ENCODE assay signal across 7 cellular contexts in the genomic region with DNA sequence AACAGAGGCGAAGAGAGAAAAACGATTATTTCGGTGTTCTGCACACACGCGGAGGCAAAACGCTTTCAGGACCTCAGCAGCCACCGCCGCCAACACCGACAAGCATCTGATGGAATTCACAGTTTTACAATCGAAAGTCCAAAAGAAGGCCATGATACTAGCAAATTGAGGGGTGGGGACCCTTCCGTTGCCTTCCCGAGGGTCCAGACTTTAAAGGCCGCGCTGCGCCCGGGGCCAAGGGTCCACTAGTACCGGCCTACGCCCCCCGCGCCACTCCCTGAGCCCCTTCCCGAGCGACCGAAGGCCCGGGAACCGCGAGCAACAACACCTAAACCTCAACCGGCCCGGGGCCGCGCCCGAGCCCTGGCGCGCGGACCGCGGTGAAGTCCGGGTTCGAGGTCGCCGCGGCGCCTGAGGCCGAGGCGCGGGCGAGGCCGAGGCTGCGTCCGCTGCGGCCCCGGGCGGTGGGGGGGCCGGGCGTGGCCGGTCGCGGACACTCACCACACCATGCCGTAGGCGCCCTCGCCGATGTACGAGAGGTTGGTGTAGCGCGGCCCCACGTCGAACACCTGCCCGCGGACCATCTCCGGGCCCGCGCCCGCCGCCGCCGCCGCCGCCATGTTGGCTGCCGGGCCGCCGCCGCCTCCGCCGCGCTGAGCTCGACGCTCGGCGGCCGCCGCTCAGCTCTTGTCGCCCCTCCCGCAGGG.
DNase-seq lines count a peak whose midpoint lies in the region; ATAC-seq and TF ChIP-seq lines count a peak whose summit lies in the region.

No MANE protein-coding gene starts in this region.

- H3K36me3 Mint-ChIP-seq in memory B cell = peaks cover 5% of the 10 kb centered on the region

- peaks cover 3% of the 10 kb centered on the region for H3K9me3 Mint-ChIP-seq in memory B cell

- peaks cover 35% of the 10 kb centered on the region for H3K4me1 Mint-ChIP-seq in memory B cell

- H3K27ac ChIP-seq in coronary artery (peak overlapping the region; percentile 86 to 98), stomach smooth muscle (ENCODE audit: low read length) (peak overlapping the region; percentile 53)

- peak overlapping the region; percentile 96 for H3K4me3 Mint-ChIP-seq in memory B cell

- peak; percentile 2 for ATAC-seq in GM18870 (IDR thresholded peaks at IDR 0.05; ENCODE audit: unreplicated experiment)
- peak; percentile 19 for ATAC-seq in HG03095 (IDR thresholded peaks at IDR 0.05; ENCODE audit: unreplicated experiment)
- peak; percentile 12 for ATAC-seq in memory B cell (ENCODE audit: low read depth)

- H3K27me3 ChIP-seq in stomach smooth muscle (ENCODE audit: control insufficient read depth in 1 of 2, insufficient read depth in 2 of 2, low read length in 2 of 2) = no peaks in the 10 kb centered on the region

- no peaks in the 10 kb centered on the region for H3K9me3 ChIP-seq in stomach smooth muscle (ENCODE audit: control insufficient read depth in 2 of 2, low read length in 2 of 2)

- H3K27ac Mint-ChIP-seq in memory B cell = peak overlapping the region; percentile 99

- DNase-seq in T1000 (lab: John Stamatoyannopoulos, UW) (peak; percentile 28), coronary artery (ENCODE audit: low spot score) (no peak), memory B cell (ENCODE audit: low spot score in 2 of 2) (peak; percentile 10 to 15), NCI-H2029 treated with DMSO at 0.1 percent for 48 hours (lab: John Stamatoyannopoulos, UW) (no peak)

- H3K4me3 ChIP-seq in coronary artery = peak overlapping the region; percentile 93
- H3K4me3 ChIP-seq in stomach smooth muscle (ENCODE audit: low read length in 2 of 2) = peak overlapping the region; percentile 84 to 86

- H3K27me3 Mint-ChIP-seq in memory B cell = no peaks in the 10 kb centered on the region

- H3K36me3 ChIP-seq in stomach smooth muscle (ENCODE audit: control insufficient read depth in 2 of 2, insufficient read depth in 2 of 2, low read length in 2 of 2) = no peaks in the 10 kb centered on the region

- H3K9ac ChIP-seq in stomach smooth muscle (ENCODE audit: low read length in 2 of 2) = peak overlapping the region; percentile 87 to 93

- TF ChIP-seq CTCF in coronary artery (IDR thresholded peaks at IDR 0.05) = no peak

- H3K4me1 ChIP-seq in stomach smooth muscle (ENCODE audit: control insufficient read depth, insufficient read depth, low read length) = peaks cover 8% of the 10 kb centered on the region

Comparison
In these comparisons a context has a peak if more than half of its experiments do, and no peak if none do; other contexts are left out.
1. DNase-seq: peak in T1000 (single experiment) and memory B cell (2 of 2); none in coronary artery (single experiment) and NCI-H2029 treated with DMSO at 0.1 percent for 48 hours (single experiment).
2. Peak in every context shown above with its lines, with median percentiles within 50 percentile points of each other: ATAC-seq.